ENCODE assay signal across 8 cellular contexts in the genomic region with DNA sequence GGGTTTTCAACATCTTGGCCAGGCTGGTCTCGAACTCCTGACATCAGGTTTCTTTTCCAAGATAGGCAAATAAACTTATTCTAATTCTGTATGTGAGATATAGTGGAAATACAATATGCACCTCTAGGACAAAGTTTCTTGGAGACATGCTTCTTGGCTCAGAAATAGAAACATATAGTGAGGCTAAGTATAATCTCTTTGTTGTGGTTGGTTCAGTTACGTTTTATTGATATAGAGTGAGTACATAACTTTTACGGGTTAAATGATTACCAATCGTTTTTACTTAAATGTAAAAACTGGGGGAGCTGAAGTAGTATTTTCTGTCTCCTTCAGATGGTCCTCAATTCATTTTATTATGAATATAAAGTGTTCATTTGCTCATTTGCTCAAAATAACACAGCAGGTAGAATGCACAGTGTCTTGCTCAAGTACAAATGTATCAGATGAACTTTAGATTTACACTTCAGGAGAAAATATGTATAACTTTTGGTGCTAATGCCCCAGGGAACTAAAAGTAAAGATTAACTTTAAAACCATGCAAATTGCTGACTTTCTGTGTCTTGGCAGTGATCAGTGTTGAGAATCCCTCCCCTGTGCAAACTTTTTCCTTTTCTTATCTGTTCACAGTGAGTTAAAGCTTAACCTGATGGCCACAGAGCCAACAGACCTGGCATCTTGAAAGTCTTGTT.
DNase-seq lines count a peak whose midpoint lies in the region; ATAC-seq and TF ChIP-seq lines count a peak whose summit lies in the region.

No MANE protein-coding gene starts in this region.

- peak overlapping the region; percentile 80 to 97 for H3K27ac ChIP-seq in right atrium auricular region
- H3K27ac ChIP-seq in hepatocyte = peak overlapping the region; percentile 100
- H3K27ac ChIP-seq in aorta (ENCODE audit: low read depth in 1 of 2, low read length in 2 of 2) = no peak overlapping the region

- DNase-seq in right atrium auricular region (ENCODE audit: low spot score) = no peak
- DNase-seq in Right ventricle myocardium inferior (ENCODE audit: missing footprints) = no peak
- peak; percentile 61 for DNase-seq in hepatocyte (ENCODE audit: low spot score)
- no peak for DNase-seq in SHP77 treated with DMSO at 0.1 percent for 48 hours (lab: John Stamatoyannopoulos, UW)
- DNase-seq in stimulated activated CD8-positive, alpha-beta memory T cell treated with anti-CD3 and anti-CD28 coated beads, Interleukin-4, amount 100 ng/mL, for 48 hours = no peak
- no peak for DNase-seq in aorta

- H2AFZ ChIP-seq in hepatocyte = no peak overlapping the region

- H3K36me3 ChIP-seq in right atrium auricular region = no peaks in the 10 kb centered on the region
- H3K36me3 ChIP-seq in hepatocyte (replicated peaks; ENCODE audit: insufficient read depth, low read depth) = no peaks in the 10 kb centered on the region
- no peaks in the 10 kb centered on the region for H3K36me3 ChIP-seq in aorta (ENCODE audit: control insufficient read depth in 1 of 2, insufficient read depth in 2 of 2, low read length in 1 of 2)

- ATAC-seq in Right ventricle myocardium inferior = no peak
- peak; percentile 42 for ATAC-seq in HG03469 (IDR thresholded peaks at IDR 0.05; ENCODE audit: unreplicated experiment)
- no peak for ATAC-seq in aorta (ENCODE audit: low FRiP score)
- no peak for ATAC-seq in esophagus mucosa

- H3K9me3 ChIP-seq in right atrium auricular region (no peaks in the 10 kb centered on the region), hepatocyte (ENCODE audit: low read depth) (no peaks in the 10 kb centered on the region), aorta (ENCODE audit: control insufficient read depth, low read length) (no peaks in the 10 kb centered on the region)

- H3K27me3 ChIP-seq in right atrium auricular region (no peaks in the 10 kb centered on the region), hepatocyte (no peaks in the 10 kb centered on the region), aorta (ENCODE audit: control insufficient read depth in 1 of 2, insufficient read depth in 2 of 2, low read length in 1 of 2) (no peaks in the 10 kb centered on the region)

- no peaks in the 10 kb centered on the region for H3K9me2 ChIP-seq in hepatocyte (replicated peaks; ENCODE audit: insufficient read depth)

- peaks cover 3% of the 10 kb centered on the region for H4K20me1 ChIP-seq in hepatocyte (ENCODE audit: insufficient read depth, poor library complexity, severe bottlenecking)

- intact Hi-C loops in Right ventricle myocardium inferior (cut with DNase I) = no loop called here
- intact Hi-C loops in aorta (cut with DNase I) = loop anchor here in 1 of 2 donors (5.0 kb wide), 1 partner anchor 65 kb away; no protein-coding TSS in a partner anchor

- no peak overlapping the region for H3K4me3 ChIP-seq in right atrium auricular region
- H3K4me3 ChIP-seq in hepatocyte = no peak overlapping the region
- H3K4me3 ChIP-seq in aorta (ENCODE audit: low read length in 2 of 2) = no peak overlapping the region

- TF ChIP-seq CTCF in right atrium auricular region (IDR thresholded peaks at IDR 0.05) = no peak
- no peak for TF ChIP-seq CTCF in hepatocyte (IDR thresholded peaks at IDR 0.05; ENCODE audit: poor library complexity)

- H3K79me2 ChIP-seq in hepatocyte = peaks cover 84% of the 10 kb centered on the region

- peaks cover 0 to 87% of the 10 kb centered on the region in 2 donors for H3K4me1 ChIP-seq in right atrium auricular region
- peaks cover 37% of the 10 kb centered on the region for H3K4me1 ChIP-seq in hepatocyte (ENCODE audit: insufficient read depth)
- no peaks in the 10 kb centered on the region for H3K4me1 ChIP-seq in aorta (ENCODE audit: control insufficient read depth in 1 of 2, insufficient read depth in 2 of 2, low read length in 2 of 2)

- H3K4me2 ChIP-seq in hepatocyte = peak overlapping the region; percentile 53

- WGBS in hepatocyte (ENCODE audit: low lambda C conversion rate, missing lambda C conversion rate) = 37% methylated on average over 4 of the region's 4 CpGs
- WGBS in aorta, 2 donors = 82 to 83% methylated on average over 4 of the region's 4 CpGs

Comparison
In these comparisons a context has a peak if more than half of its experiments do, and no peak if none do; other contexts are left out.
1. H3K27ac ChIP-seq: peak in right atrium auricular region (2 of 2) and hepatocyte (single experiment); none in aorta (0 of 2).